ENCODE assay signal across 19 cellular contexts in the genomic region with DNA sequence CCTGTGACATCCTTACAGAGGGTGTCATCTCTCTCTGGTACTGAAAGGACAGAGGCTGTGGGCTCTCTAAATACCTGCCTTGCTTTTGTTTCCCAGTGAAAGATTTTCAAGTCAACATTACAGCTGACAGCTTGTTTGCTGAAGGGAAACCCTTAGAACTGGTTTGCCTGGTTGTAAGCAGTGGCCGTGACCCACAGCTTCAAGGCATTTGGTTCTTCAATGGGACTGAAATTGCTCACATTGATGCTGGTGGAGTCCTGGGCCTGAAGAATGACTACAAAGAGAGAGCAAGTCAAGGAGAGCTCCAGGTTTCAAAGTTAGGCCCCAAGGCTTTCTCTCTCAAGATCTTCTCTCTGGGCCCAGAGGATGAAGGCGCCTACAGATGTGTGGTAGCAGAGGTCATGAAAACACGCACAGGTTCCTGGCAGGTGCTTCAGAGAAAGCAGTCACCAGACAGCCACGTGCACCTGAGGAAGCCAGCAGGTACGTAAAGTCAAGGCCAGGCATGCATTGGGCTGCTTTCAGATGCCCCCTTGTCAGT. TPM values are rescaled to one million over a fixed set of nuclear protein-coding genes. Genes with fewer than 3 reads are reported as not detected.
DNase-seq lines count a peak whose midpoint lies in the region; ATAC-seq and TF ChIP-seq lines count a peak whose summit lies in the region.
"Had no signal": no experiment of that assay in that cellular context is flagged by ENCODE, and none has a peak within 500 bp of the region (broad histone marks: within the 10 kb centered on the region; RNA-seq: fewer than 3 reads in every experiment).

No MANE protein-coding gene starts in this region.

- no peaks in the 10 kb centered on the region for H3K27me3 Mint-ChIP-seq in naive thymus-derived CD4-positive, alpha-beta T cell
- H3K27me3 Mint-ChIP-seq: stimulated activated memory B cell treated with anti-CD40 and anti-IgM and Interleukin-4, amounts not matched to agents 10 μg/mL and 1 μg/mL and 100 μg/mL, for 72 hours had no signal

- TF ChIP-seq CTCF in AG04450 (IDR thresholded peaks at IDR 0.05; ENCODE audit: low read depth, low read length) = no peak

- H3K4me1 ChIP-seq in naive thymus-derived CD4-positive, alpha-beta T cell (ENCODE audit: control insufficient read depth in 2 of 2, insufficient read depth in 2 of 2, low read length in 2 of 2) = peaks cover 0 to 17% of the 10 kb centered on the region in 2 donors
- H3K4me1 ChIP-seq: colonic mucosa, transverse colon had no signal

- H3K27me3 ChIP-seq in AG04450 (ENCODE audit: control insufficient read depth, insufficient read depth, low read length) = no peaks in the 10 kb centered on the region
- H3K27me3 ChIP-seq in naive thymus-derived CD4-positive, alpha-beta T cell (ENCODE audit: control insufficient read depth in 2 of 2, insufficient read depth in 2 of 2, low read length in 2 of 2) = no peaks in the 10 kb centered on the region
- H3K27me3 ChIP-seq: colonic mucosa, transverse colon had no signal

- H3K36me3 ChIP-seq in naive thymus-derived CD4-positive, alpha-beta T cell (ENCODE audit: control insufficient read depth in 2 of 3, insufficient read depth in 3 of 3, low read length in 3 of 3) = no peaks in the 10 kb centered on the region
- H3K36me3 ChIP-seq: colonic mucosa, transverse colon had no signal

- H3K27ac Mint-ChIP-seq in naive thymus-derived CD4-positive, alpha-beta T cell = peak overlapping the region in 6 of 9 donors; percentile 22 to 85 (median 62)
- H3K27ac Mint-ChIP-seq: stimulated activated memory B cell treated with anti-CD40 and anti-IgM and Interleukin-4, amounts not matched to agents 10 μg/mL and 1 μg/mL and 100 μg/mL, for 72 hours had no signal

- intact Hi-C loops in naive thymus-derived CD4-positive, alpha-beta T cell (cut with micrococcal nuclease) = no loop called here
- intact Hi-C loops in Right ventricle myocardium inferior (cut with DNase I) = no loop called here

- H3K9me3 ChIP-seq in AG04450 (ENCODE audit: control insufficient read depth, insufficient read depth, low read length) = no peaks in the 10 kb centered on the region
- H3K9me3 ChIP-seq in naive thymus-derived CD4-positive, alpha-beta T cell (ENCODE audit: control insufficient read depth in 2 of 3, low read length in 3 of 3) = no peaks in the 10 kb centered on the region
- H3K9me3 ChIP-seq: colonic mucosa, transverse colon had no signal

- no peak for ATAC-seq in naive thymus-derived CD4-positive, alpha-beta T cell
- ATAC-seq in Right ventricle myocardium inferior (no peak), GM18861 (IDR thresholded peaks at IDR 0.05; ENCODE audit: unreplicated experiment) (no peak)
- ATAC-seq: HCT116; stimulated activated memory B cell treated with anti-CD40 and anti-IgM and Interleukin-4, amounts not matched to agents 10 μg/mL and 1 μg/mL and 100 μg/mL, for 72 hours had no signal

- H3K36me3 Mint-ChIP-seq in naive thymus-derived CD4-positive, alpha-beta T cell = peaks cover 0 to 11% (median 5%) of the 10 kb centered on the region in 5 donors
- H3K36me3 Mint-ChIP-seq: stimulated activated memory B cell treated with anti-CD40 and anti-IgM and Interleukin-4, amounts not matched to agents 10 μg/mL and 1 μg/mL and 100 μg/mL, for 72 hours had no signal

- peak overlapping the region in 1 of 10 donors; percentile 53 for H3K4me3 Mint-ChIP-seq in naive thymus-derived CD4-positive, alpha-beta T cell
- H3K4me3 Mint-ChIP-seq: activated T-cell treated with anti-CD3 and anti-CD28 coated beads, Interleukin-2, amount 50 U/mL, for 4 hours; stimulated activated memory B cell treated with anti-CD40 and anti-IgM and Interleukin-4, amounts not matched to agents 10 μg/mL and 1 μg/mL and 100 μg/mL, for 72 hours had no signal

- H3K4me1 Mint-ChIP-seq in naive thymus-derived CD4-positive, alpha-beta T cell = peaks cover 13 to 82% (median 50%) of the 10 kb centered on the region in 7 donors
- H3K4me1 Mint-ChIP-seq: stimulated activated memory B cell treated with anti-CD40 and anti-IgM and Interleukin-4, amounts not matched to agents 10 μg/mL and 1 μg/mL and 100 μg/mL, for 72 hours had no signal

- POLR2A ChIA-PET in AG04450 (lab: Yijun Ruan, JAX) = no interaction called here
- POLR2A ChIA-PET in naive thymus-derived CD4-positive, alpha-beta T cell (lab: Charles Lee) = interaction anchor here (1.1 to 2.1 kb wide), 4 partner anchors 9 to 27 kb away, joined by 3 to 8 read pairs (median 5); a partner anchor contains a TSS

- peak overlapping the region; percentile 0 for H3K27ac ChIP-seq in AG04450 (ENCODE audit: low read depth, low read length)
- no peak overlapping the region for H3K27ac ChIP-seq in naive thymus-derived CD4-positive, alpha-beta T cell (ENCODE audit: low read depth, low read length)
- H3K27ac ChIP-seq: colonic mucosa, RWPE1, transverse colon had no signal

- no peak overlapping the region for H3K4me3 ChIP-seq in AG04450 (ENCODE audit: low read depth, low read length)
- H3K4me3 ChIP-seq in naive thymus-derived CD4-positive, alpha-beta T cell (ENCODE audit: low read length) = no peak overlapping the region
- H3K4me3 ChIP-seq: colonic mucosa, transverse colon had no signal

- H3K9me3 Mint-ChIP-seq in naive thymus-derived CD4-positive, alpha-beta T cell = no peaks in the 10 kb centered on the region
- H3K9me3 Mint-ChIP-seq: activated T-cell treated with anti-CD3 and anti-CD28 coated beads, Interleukin-2, amount 50 U/mL, for 4 hours; stimulated activated memory B cell treated with anti-CD40 and anti-IgM and Interleukin-4, amounts not matched to agents 10 μg/mL and 1 μg/mL and 100 μg/mL, for 72 hours had no signal

- CTCF ChIA-PET in AG04450 (lab: Charles Lee) = no interaction called here
- CTCF ChIA-PET in naive thymus-derived CD4-positive, alpha-beta T cell (lab: Charles Lee) = interaction anchor here (1.0 kb wide), 1 partner anchor 43 kb away, joined by 3 read pairs; no protein-coding TSS in a partner anchor

- DNase-seq in AG04450 (ENCODE audit: low read depth, low spot score) (no peak), DMS53 (lab: John Stamatoyannopoulos, UW) (peak; percentile 86), NCI-H774 (lab: John Stamatoyannopoulos, UW) (peak; percentile 50), Right ventricle myocardium inferior (ENCODE audit: missing footprints) (no peak)
- peak in 2 of 9 donors; percentile 17 to 18 for DNase-seq in naive thymus-derived CD4-positive, alpha-beta T cell
- no peak for DNase-seq in stimulated activated CD8-positive, alpha-beta memory T cell treated with anti-CD3 and anti-CD28 coated beads, Interleukin-4, amount 100 ng/mL, for 48 hours
- DNase-seq: activated CD4-positive, alpha-beta T cell treated with anti-CD3 and anti-CD28 coated beads, Interleukin-2, amount 50 U/mL, for 4 hours; activated naive CD4-positive, alpha-beta T cell treated with anti-CD3 and anti-CD28 coated beads, Interleukin-2, amount 50 U/mL, for 16 hours; activated T-cell treated with anti-CD3 and anti-CD28 coated beads, Interleukin-2, amount 50 U/mL, for 4 hours; colonic mucosa; foreskin melanocyte; hypothalamus; mesendoderm; SW 1271; transverse colon had no signal

RNA-seq across cellular contexts. Expression of a gene that starts 11.8 kb away (rescaled TPM):
- 0.02 TPM in 1 of 2 replicates, not detected in the other for polyA plus RNA-seq in AG04450 (2011; rRNA removed)
- not detected in 2 replicates for polyA minus RNA-seq in AG04450 (2011; rRNA and poly(A)+ RNA removed)
- total RNA-seq in naive thymus-derived CD4-positive, alpha-beta T cell = 10 to 100 TPM in 3 of 5 experiments, 1 to 10 TPM in 2; 3.9 to 15.4 (median 10.3) TPM
- 1 to 10 TPM; 5.8 to 9.9 TPM for polyA plus RNA-seq in naive thymus-derived CD4-positive, alpha-beta T cell
- total RNA-seq in Right ventricle myocardium inferior = 0.38 TPM

RNA-seq across cellular contexts. Expression of a gene that starts 46.7 kb away (rescaled TPM):
- 10.0 and 12.4 TPM in 2 replicates for polyA plus RNA-seq in AG04450 (2011; rRNA removed)
- polyA minus RNA-seq in AG04450 (2011; rRNA and poly(A)+ RNA removed) = 8.0 and 11.3 TPM in 2 replicates
- 10 to 100 TPM; 27.6 to 74.4 (median 35.2) TPM for total RNA-seq in naive thymus-derived CD4-positive, alpha-beta T cell
- polyA plus RNA-seq in naive thymus-derived CD4-positive, alpha-beta T cell = 10 to 100 TPM in 1 of 2 donors, 1 to 10 TPM in 1; 9.1 to 10.1 TPM
- total RNA-seq in Right ventricle myocardium inferior = 7.8 TPM

Comparison
In these comparisons a context has a peak if more than half of its experiments do, and no peak if none do; other contexts are left out.
1. DNase-seq: peak in DMS53 (single experiment) and NCI-H774 (single experiment); none in AG04450 (single experiment), stimulated activated CD8-positive, alpha-beta memory T cell treated with anti-CD3 and anti-CD28 coated beads, Interleukin-4, amount 100 ng/mL, for 48 hours (single experiment) and Right ventricle myocardium inferior (single experiment).